8 cellular contexts compared by ENCODE assay signal in the genomic region with DNA sequence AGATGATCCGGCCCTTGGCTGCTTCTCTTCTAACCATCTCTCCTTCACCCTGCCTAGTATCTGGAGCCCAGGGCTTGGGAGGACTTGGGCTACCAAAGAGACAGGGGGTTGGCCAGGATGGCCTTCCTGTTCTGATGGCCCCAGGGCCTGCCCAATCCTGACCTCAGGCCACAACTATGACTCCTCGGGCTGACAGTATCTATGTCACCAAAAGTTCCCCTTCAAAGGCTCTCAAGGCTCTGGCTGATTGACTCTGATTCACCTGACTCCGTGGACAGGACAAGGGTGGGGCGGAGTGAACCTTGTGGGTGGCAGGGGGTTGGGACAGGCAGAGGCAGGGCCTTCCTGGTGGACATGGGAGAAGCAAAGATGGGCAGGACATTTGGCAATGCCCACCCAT. TPM values are rescaled to one million over a fixed set of nuclear protein-coding genes. Genes with fewer than 3 reads are reported as not detected.
DNase-seq lines count a peak whose midpoint lies in the region; ATAC-seq, FAIRE-seq and TF ChIP-seq lines count a peak whose summit lies in the region.

No MANE protein-coding gene starts in this region.

- FAIRE-seq in kidney (lab: Jason Lieb, UNC), result no peak

- H3K9me3 ChIP-seq in BLaER1 treated with 17β-estradiol and CSF1 and Interleukin-3, amounts not matched to agents 10 nM and 100 nM (replicated peaks in 1 of 11), result no peaks in the 10 kb centered on the region
- H3K9me3 ChIP-seq in T-helper 17 cell (ENCODE audit: control insufficient read depth, low read length, poor library complexity, severe bottlenecking), result no peaks in the 10 kb centered on the region
- H3K9me3 ChIP-seq in kidney (ENCODE audit: control insufficient read depth in 1 of 2, low read length in 2 of 2), result no peaks in the 10 kb centered on the region

- H3K4me3 ChIP-seq in BLaER1 treated with 17β-estradiol and CSF1 and Interleukin-3, amounts not matched to agents 10 nM and 100 nM, result peak overlapping the region in 3 of 10 experiments; percentile 30 to 98 (median 89); a peak in 4 of 20 replicates
- H3K4me3 ChIP-seq in kidney (ENCODE audit: low read length in 2 of 2), result no peak overlapping the region

- peak overlapping the region; percentile 97 for H3K27ac Mint-ChIP-seq in T-helper 17 cell

- peaks cover 98 to 100% (median 100%) of the 10 kb centered on the region in 10 experiments for H3K4me1 ChIP-seq in BLaER1 treated with 17β-estradiol and CSF1 and Interleukin-3, amounts not matched to agents 10 nM and 100 nM
- peaks cover 38 to 57% of the 10 kb centered on the region in 2 donors for H3K4me1 ChIP-seq in kidney (ENCODE audit: control insufficient read depth in 1 of 2, insufficient read depth in 1 of 2, low read depth in 1 of 2, low read length in 2 of 2)

- H3K36me3 Mint-ChIP-seq in T-helper 17 cell (ENCODE audit: low read depth), result no peaks in the 10 kb centered on the region

- peak overlapping the region; percentile 92 to 100 (median 98) for H3K4me2 ChIP-seq in BLaER1 treated with 17β-estradiol and CSF1 and Interleukin-3, amounts not matched to agents 10 nM and 100 nM

- TF ChIP-seq CTCF in kidney (IDR thresholded peaks at IDR 0.05; ENCODE audit: borderline replicate concordance, extremely low read depth, insufficient read depth), result no peak

- H3K36me3 ChIP-seq in BLaER1 treated with 17β-estradiol and CSF1 and Interleukin-3, amounts not matched to agents 10 nM and 100 nM, result peaks cover 50 to 70% (median 61%) of the 10 kb centered on the region in 11 experiments
- H3K36me3 ChIP-seq in kidney (ENCODE audit: control insufficient read depth in 1 of 2, insufficient read depth in 2 of 2, low read length in 2 of 2), result peaks cover 2 to 9% of the 10 kb centered on the region in 2 donors

- H4K20me1 ChIP-seq in BLaER1 treated with 17β-estradiol and CSF1 and Interleukin-3, amounts not matched to agents 10 nM and 100 nM, result peaks cover 71 to 100% (median 85%) of the 10 kb centered on the region in 11 experiments

- H3K27me3 Mint-ChIP-seq in T-helper 17 cell, result no peaks in the 10 kb centered on the region

- intact Hi-C loops in kidney (cut with DNase I), result no loop called here

- H3K9ac ChIP-seq in BLaER1 treated with 17β-estradiol and CSF1 and Interleukin-3, amounts not matched to agents 10 nM and 100 nM, result peak overlapping the region; percentile 35 to 100 (median 97)
- H3K9ac ChIP-seq in kidney (ENCODE audit: low read length in 2 of 2), result no peak overlapping the region

- DNase-seq in T-helper 17 cell (no peak), kidney (peak; percentile 46), HT-29 (ENCODE audit: low spot score) (no peak), DMS79 (lab: John Stamatoyannopoulos, UW) (no peak), SKM-1 treated with dmso at 0.1 percent for 144 hours (lab: John Stamatoyannopoulos, UW; ENCODE audit: unreplicated experiment) (no peak)
- DNase-seq in activated effector memory CD4-positive, alpha-beta T cell treated with anti-CD3 and anti-CD28 coated beads, Interleukin-2, amount 50 U/mL, for 16 hours, result no peak

- peak overlapping the region; percentile 92 for H3K4me3 Mint-ChIP-seq in T-helper 17 cell

- H3K27ac ChIP-seq in BLaER1 treated with 17β-estradiol and CSF1 and Interleukin-3, amounts not matched to agents 10 nM and 100 nM, result peak overlapping the region in 10 of 11 experiments; percentile 20 to 100 (median 98); a peak in 19 of 22 replicates
- no peak overlapping the region for H3K27ac ChIP-seq in kidney (ENCODE audit: low read depth in 2 of 2, low read length in 2 of 2)

- H3K4me1 Mint-ChIP-seq in T-helper 17 cell, result peaks cover 80% of the 10 kb centered on the region

- H3K27me3 ChIP-seq in BLaER1 treated with 17β-estradiol and CSF1 and Interleukin-3, amounts not matched to agents 10 nM and 100 nM, result no peaks in the 10 kb centered on the region

- peak; percentile 32 for ATAC-seq in GM19452 (IDR thresholded peaks at IDR 0.05; ENCODE audit: unreplicated experiment)
- peak; percentile 36 for ATAC-seq in T-helper 17 cell

RNA-seq across cellular contexts. Expression of a gene that starts 12.7 kb away (rescaled TPM):
- total RNA-seq in T-helper 17 cell (100 to 1,000 TPM; 142 to 157 TPM), kidney (49.3 TPM)
- 13.7 TPM for polyA plus RNA-seq in kidney (ENCODE audit: insufficient read depth, low read depth, low replicate concordance)
- 17.8 and 27.4 TPM in 2 replicates for total RNA-seq in HT-29 (2014; rRNA removed; shearing (Covaris generic))

Comparison
In these comparisons a context has a peak if more than half of its experiments do, and no peak if none do; other contexts are left out.
1. H3K27ac ChIP-seq: peak in BLaER1 treated with 17β-estradiol and CSF1 and Interleukin-3, amounts not matched to agents 10 nM and 100 nM (10 of 11); none in kidney (0 of 2).
2. H3K9ac ChIP-seq: peak in BLaER1 treated with 17β-estradiol and CSF1 and Interleukin-3, amounts not matched to agents 10 nM and 100 nM (11 of 11); none in kidney (0 of 2).